Comparison of ENCODE assay signal across 17 cellular contexts in genomic region chr4:106022454-106022853, GRCh38.
DNase-seq lines count a peak whose midpoint lies in the region; TF ChIP-seq lines count a peak whose summit lies in the region.
"Had no signal": no experiment of that assay in that cellular context is flagged by ENCODE, and none has a peak within 500 bp of the region (broad histone marks: within the 10 kb centered on the region; RNA-seq: fewer than 3 reads in every experiment).

No MANE protein-coding gene starts in this region.

- WGBS in mesodermal cell (ENCODE audit: insufficient coverage in 2 of 2), 2 experiments = 90 to 100% methylated on average over 1 of the region's 2 CpGs

- H3K9me3 ChIP-seq in BLaER1 (peaks cover 4% of the 10 kb centered on the region; the same call in 1 of the 2 replicates), left ventricle myocardium inferior (replicated peaks) (peaks cover 9% of the 10 kb centered on the region), mesodermal cell (ENCODE audit: control insufficient read depth, low read length) (no peaks in the 10 kb centered on the region)

- H3K4me1 ChIP-seq in BLaER1 = peaks cover 22% of the 10 kb centered on the region
- peaks cover 11% of the 10 kb centered on the region for H3K4me1 ChIP-seq in left ventricle myocardium inferior
- H3K4me1 ChIP-seq in mesodermal cell (ENCODE audit: control insufficient read depth, insufficient read depth, low read length, poor library complexity, severe bottlenecking) = peaks cover 2% of the 10 kb centered on the region
- H3K4me1 ChIP-seq: HAP-1 had no signal

- H4K20me1 ChIP-seq in BLaER1 = no peaks in the 10 kb centered on the region

- H3K27ac ChIP-seq in BLaER1 = no peak overlapping the region
- H3K27ac ChIP-seq in left ventricle myocardium inferior (replicated peaks) = peak overlapping the region; percentile 27
- peak overlapping the region; percentile 1 for H3K27ac ChIP-seq in mesodermal cell (ENCODE audit: low read depth, low read length, severe bottlenecking)
- H3K27ac ChIP-seq: GM23248, HL-60 had no signal

- H3K36me3 ChIP-seq in BLaER1 (no peaks in the 10 kb centered on the region), left ventricle myocardium inferior (no peaks in the 10 kb centered on the region), mesodermal cell (ENCODE audit: control insufficient read depth, insufficient read depth, low read length) (no peaks in the 10 kb centered on the region)
- H3K36me3 ChIP-seq: HAP-1 had no signal

- H3K4me3 ChIP-seq in BLaER1 = no peak overlapping the region
- H3K4me3 ChIP-seq in left ventricle myocardium inferior = no peak overlapping the region
- H3K4me3 ChIP-seq in mesodermal cell (ENCODE audit: extremely low read depth, insufficient read depth, low read length, poor library complexity, severe bottlenecking) = no peak overlapping the region
- H3K4me3 ChIP-seq: GM23248, HAP-1 had no signal

- DNase-seq in UCSD-AML1 (lab: John Stamatoyannopoulos, UW; ENCODE audit: unreplicated experiment) = peak; percentile 10
- DNase-seq in left ventricle myocardium inferior = no peak
- DNase-seq in hippocampal formation (lab: John Stamatoyannopoulos, UW) = no peak
- no peak for DNase-seq in germinal center (ENCODE audit: low spot score)
- DNase-seq: C1 segment of cervical spinal cord; CD4-positive, CD25-positive, alpha-beta regulatory T cell; CD8-positive, alpha-beta memory T cell; COR-L47; DMS 273 treated with DMSO at 0.1 percent for 48 hours; DMS53; DND-41; EL; GM23248 had no signal

- peak overlapping the region; percentile 63; the same call in 1 of the 2 replicates for H3K4me2 ChIP-seq in BLaER1

- TF ChIP-seq CTCF in left ventricle myocardium inferior (IDR thresholded peaks at IDR 0.05; ENCODE audit: borderline replicate concordance) = no peak

- intact Hi-C loops in left ventricle myocardium inferior (cut with micrococcal nuclease) = no loop called here

- H3K27me3 ChIP-seq in BLaER1 (no peaks in the 10 kb centered on the region), left ventricle myocardium inferior (ENCODE audit: low read depth) (no peaks in the 10 kb centered on the region)

- H3K9ac ChIP-seq in BLaER1 = no peak overlapping the region
- H3K9ac ChIP-seq: GM23248 had no signal
